In genomic region chr9:105244996-105245719, GRCh38 we compare ENCODE assay signal across 8 cellular contexts. TPM values are rescaled to one million over a fixed set of nuclear protein-coding genes. Genes with fewer than 3 reads are reported as not detected.
DNase-seq lines count a peak whose midpoint lies in the region; ATAC-seq, FAIRE-seq and TF ChIP-seq lines count a peak whose summit lies in the region.

No MANE protein-coding gene starts in this region.

- POLR2A ChIA-PET in A549 (lab: Yijun Ruan, JAX) = interaction anchor here (0.7 to 2.4 kb wide), 18 partner anchors 9 to 318 kb away, joined by 3 to 20 read pairs (median 4); partner anchors contain the start of gene ABCA1

- peaks cover 3% of the 10 kb centered on the region for H3K36me3 Mint-ChIP-seq in activated T-cell treated with anti-CD3 and anti-CD28 coated beads, Interleukin-2, amount 50 U/mL, for 24 hours (ENCODE audit: low read depth)

- H3K9ac ChIP-seq in muscle layer of colon (ENCODE audit: low read length) = peak overlapping the region; percentile 72

- ATAC-seq in A549 (peak; percentile 40 to 69), GM18519 (IDR thresholded peaks at IDR 0.05; ENCODE audit: low FRiP score, unreplicated experiment) (peak; percentile 1), HG03175 (IDR thresholded peaks at IDR 0.05; ENCODE audit: unreplicated experiment) (peak; percentile 23)

- H3K36me3 ChIP-seq in esophagus (ENCODE audit: control insufficient read depth in 2 of 2, insufficient read depth in 2 of 2, low read length in 1 of 2) (no peaks in the 10 kb centered on the region), muscle layer of colon (ENCODE audit: insufficient read depth, low read length) (no peaks in the 10 kb centered on the region)

- H3K27ac ChIP-seq in A549 (peak overlapping the region; percentile 93 to 95), esophagus (ENCODE audit: low read depth in 2 of 2, low read length in 1 of 2) (peak overlapping the region; percentile 72 to 91), muscle layer of colon (ENCODE audit: low read depth, low read length) (peak overlapping the region; percentile 90)

- H3K27ac Mint-ChIP-seq in activated T-cell treated with anti-CD3 and anti-CD28 coated beads, Interleukin-2, amount 50 U/mL, for 24 hours = peak overlapping the region; percentile 50

- DNase-seq in A549 (ENCODE audit: low read depth in 1 of 2, low spot score in 1 of 2) = peak; percentile 30 to 37
- peak; percentile 59 for DNase-seq in NCI-H748 treated with DMSO at 0.1 percent for 48 hours (lab: John Stamatoyannopoulos, UW)
- peak; percentile 63 for DNase-seq in activated T-cell treated with anti-CD3 and anti-CD28 coated beads, Interleukin-2, amount 50 U/mL, for 24 hours
- DNase-seq in stimulated activated naive CD4-positive, alpha-beta T cell (lab: John Stamatoyannopoulos, UW) = peak; percentile 38 to 67 (median 51)

- H3K27me3 ChIP-seq in esophagus (ENCODE audit: control insufficient read depth in 1 of 2, insufficient read depth in 2 of 2, low read length in 2 of 2) (no peaks in the 10 kb centered on the region), muscle layer of colon (ENCODE audit: control insufficient read depth in 1 of 2, insufficient read depth in 2 of 2, low read length in 2 of 2) (no peaks in the 10 kb centered on the region)

- 0% methylated on average over 38 of the region's 53 CpGs for WGBS in A549 (ENCODE audit: missing lambda C conversion rate)
- WGBS in esophagus, 2 donors = 0% methylated on average over 49 to 53 of the region's 53 CpGs

- peak overlapping the region; percentile 74 for H3K4me2 ChIP-seq in A549

- peak overlapping the region; percentile 97 for H3K4me3 ChIP-seq in A549
- peak overlapping the region; percentile 79 to 83 for H3K4me3 ChIP-seq in esophagus (ENCODE audit: low read depth in 1 of 2, low read length in 2 of 2)
- H3K4me3 ChIP-seq in muscle layer of colon (ENCODE audit: low read depth in 1 of 2, low read length in 2 of 2) = peak overlapping the region; percentile 83 to 90

- H3K4me3 Mint-ChIP-seq in activated T-cell treated with anti-CD3 and anti-CD28 coated beads, Interleukin-2, amount 50 U/mL, for 24 hours = peak overlapping the region; percentile 86

- no peak for TF ChIP-seq POLR2A in A549 (IDR thresholded peaks at IDR 0.05; ENCODE audit: low read length)

- peaks cover 25% of the 10 kb centered on the region for H3K4me1 Mint-ChIP-seq in activated T-cell treated with anti-CD3 and anti-CD28 coated beads, Interleukin-2, amount 50 U/mL, for 24 hours (ENCODE audit: low read depth)

- no peak; a peak in 1 of 5 replicates for TF ChIP-seq RAD21 in A549 (conservative IDR thresholded peaks at IDR 0.05 in 1 of 2, IDR thresholded peaks at IDR 0.05 in 1 of 2)

- H3K4me1 ChIP-seq in A549 (peaks cover 35% of the 10 kb centered on the region), esophagus (ENCODE audit: control insufficient read depth in 2 of 2, insufficient read depth in 2 of 2, low read length in 1 of 2) (no peaks in the 10 kb centered on the region), muscle layer of colon (ENCODE audit: insufficient read depth, low read length) (peaks cover 28% of the 10 kb centered on the region)

- peaks cover 27% of the 10 kb centered on the region for H3K27me3 Mint-ChIP-seq in activated T-cell treated with anti-CD3 and anti-CD28 coated beads, Interleukin-2, amount 50 U/mL, for 24 hours

- no peaks in the 10 kb centered on the region for H3K9me3 ChIP-seq in A549
- no peaks in the 10 kb centered on the region for H3K9me3 ChIP-seq in esophagus (ENCODE audit: control insufficient read depth in 2 of 2, insufficient read depth in 1 of 2, low read depth in 1 of 2, low read length in 1 of 2)
- no peaks in the 10 kb centered on the region for H3K9me3 ChIP-seq in muscle layer of colon (ENCODE audit: low read length)

- FAIRE-seq in A549 (lab: Jason Lieb, UNC) = no peak

- H3K9me3 Mint-ChIP-seq in activated T-cell treated with anti-CD3 and anti-CD28 coated beads, Interleukin-2, amount 50 U/mL, for 24 hours = no peaks in the 10 kb centered on the region

- no peak for TF ChIP-seq EP300 in A549 (IDR thresholded peaks at IDR 0.05)

- CTCF ChIA-PET in A549 (lab: Yijun Ruan, JAX) = interaction anchor here (0.5 to 5.5 kb wide), 21 partner anchors 11 to 382 kb away, joined by 3 to 45 read pairs (median 4); partner anchors contain the start of gene ABCA1

- TF ChIP-seq CTCF in A549 (IDR thresholded peaks at IDR 0.05) = peak; percentile 30; the same call in 2 of the 3 replicates

TF ChIP-seq in A549, 52 proteins besides CTCF, POLR2A, EP300 and RAD21:
- TF ChIP-seq HDAC2 (IDR thresholded peaks at IDR 0.05) (no peak), MAX (IDR thresholded peaks at IDR 0.05) (0 out of 2 replicates have a peak, but pooled peaks have one; percentile 5), KDM5A (IDR thresholded peaks at IDR 0.05) (no peak), CBX8 (IDR thresholded peaks at IDR 0.05) (no peak), REST (IDR thresholded peaks at IDR 0.05) (no peak), NFE2L2 (conservative IDR thresholded peaks at IDR 0.05; ENCODE audit: low read length) (no peak), MYC (IDR thresholded peaks at IDR 0.05; ENCODE audit: borderline replicate concordance, low read length) (no peak), JUNB (IDR thresholded peaks at IDR 0.05) (no peak), FOXS1 (CRISPR knock-in tag; IDR thresholded peaks at IDR 0.05) (no peak), NPAS2 (CRISPR knock-in tag; IDR thresholded peaks at IDR 0.05; ENCODE audit: borderline replicate concordance) (no peak), JUN (IDR thresholded peaks at IDR 0.05) (no peak), HES2 (IDR thresholded peaks at IDR 0.05) (no peak), PHF8 (IDR thresholded peaks at IDR 0.05; ENCODE audit: borderline replicate concordance, low read depth) (peak; percentile 36; the same call in 1 of the 2 replicates), RCOR1 (IDR thresholded peaks at IDR 0.05; ENCODE audit: low read depth, low read length) (no peak), EHF (CRISPR knock-in tag; IDR thresholded peaks at IDR 0.05) (no peak), BCL3 (IDR thresholded peaks at IDR 0.05) (no peak), TFCP2L1 (CRISPR knock-in tag; IDR thresholded peaks at IDR 0.05) (no peak)

RNA-seq across cellular contexts. Expression of gene SLC44A1, which starts 0.7 kb away (rescaled TPM):
- 19.6 and 38.8 TPM in 2 replicates for polyA plus RNA-seq in A549 (2011; rRNA removed)
- polyA plus RNA-seq in A549 (2012; cell fraction: cytosol; rRNA removed) = 4.9 and 8.1 TPM in 2 replicates
- 2.3 and 3.3 TPM in 2 replicates for polyA plus RNA-seq in A549 (2012; cell fraction: nucleus; rRNA removed)
- polyA plus RNA-seq in A549 (2017; fragmentation: RNase III; extraction: RNeasy Plus Mini Kit Qiagen cat#74134 plus additional on column Dnase treatment) = 22.8 to 33.0 TPM (median 27.2 TPM) in 3 replicates
- 44.0 and 49.7 TPM in 2 replicates for polyA minus RNA-seq in A549 (2011; rRNA and poly(A)+ RNA removed)
- 1 to 10 TPM; 8.2 to 9.6 TPM for polyA plus RNA-seq in esophagus

Comparison
In these comparisons a context has a peak if more than half of its experiments do, and no peak if none do; other contexts are left out.
1. Peak in every context shown above with its lines: DNase-seq, ATAC-seq, H3K4me3 ChIP-seq and H3K27ac ChIP-seq.
2. ATAC-seq: peak in every context shown above with its lines; median percentile 54 in A549; 23 in HG03175; 1 in GM18519.